ENCODE assay signal across 1 cellular context in the genomic region with DNA sequence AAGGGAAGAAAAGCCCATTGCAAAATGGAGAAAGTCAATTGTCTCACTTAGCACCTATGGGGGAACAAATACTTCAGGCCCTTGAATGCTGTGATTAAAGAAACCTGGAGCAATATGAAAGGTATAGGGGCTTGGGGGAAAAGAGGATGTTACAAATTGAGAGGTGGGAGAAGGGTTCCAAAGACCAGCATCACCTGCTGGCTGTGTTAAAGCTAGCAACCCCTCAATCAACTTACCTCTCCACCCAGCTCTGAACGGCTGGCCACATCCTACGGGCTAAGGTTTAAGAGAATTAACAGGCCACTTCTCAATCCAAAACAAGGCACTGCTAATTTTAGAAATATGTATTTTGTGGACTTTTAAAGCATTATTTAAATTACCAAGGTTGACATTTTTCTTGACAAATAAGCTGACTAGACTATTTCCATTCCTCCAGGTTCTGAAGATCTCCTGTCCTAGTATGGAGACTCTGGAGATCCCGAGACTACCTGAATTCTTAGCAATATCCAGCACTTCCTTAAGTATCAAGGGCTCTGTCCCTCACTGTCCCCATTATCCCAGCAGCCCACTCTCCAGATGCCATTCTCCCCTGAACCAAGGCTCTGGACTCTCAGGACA.
TF ChIP-seq lines count a peak whose summit lies in the region.

No MANE protein-coding gene starts in this region.

TF ChIP-seq in K562, 482 proteins besides CTCF, POLR2A, EP300 and RAD21:
- TF ChIP-seq, protein P1, sequence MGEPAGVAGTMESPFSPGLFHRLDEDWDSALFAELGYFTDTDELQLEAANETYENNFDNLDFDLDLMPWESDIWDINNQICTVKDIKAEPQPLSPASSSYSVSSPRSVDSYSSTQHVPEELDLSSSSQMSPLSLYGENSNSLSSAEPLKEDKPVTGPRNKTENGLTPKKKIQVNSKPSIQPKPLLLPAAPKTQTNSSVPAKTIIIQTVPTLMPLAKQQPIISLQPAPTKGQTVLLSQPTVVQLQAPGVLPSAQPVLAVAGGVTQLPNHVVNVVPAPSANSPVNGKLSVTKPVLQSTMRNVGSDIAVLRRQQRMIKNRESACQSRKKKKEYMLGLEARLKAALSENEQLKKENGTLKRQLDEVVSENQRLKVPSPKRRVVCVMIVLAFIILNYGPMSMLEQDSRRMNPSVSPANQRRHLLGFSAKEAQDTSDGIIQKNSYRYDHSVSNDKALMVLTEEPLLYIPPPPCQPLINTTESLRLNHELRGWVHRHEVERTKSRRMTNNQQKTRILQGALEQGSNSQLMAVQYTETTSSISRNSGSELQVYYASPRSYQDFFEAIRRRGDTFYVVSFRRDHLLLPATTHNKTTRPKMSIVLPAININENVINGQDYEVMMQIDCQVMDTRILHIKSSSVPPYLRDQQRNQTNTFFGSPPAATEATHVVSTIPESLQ (CRISPR knock-in tag; IDR thresholded peaks at IDR 0.05): no peak
- TF ChIP-seq ZNF316 (IDR thresholded peaks at IDR 0.05) (peak; percentile 97), HNRNPH1 (optimal IDR thresholded peaks at IDR 0.05; ENCODE audit: low read depth, low read length) (no peak), MAFK (IDR thresholded peaks at IDR 0.05; ENCODE audit: low read length) (peak; percentile 91), NFE2 (IDR thresholded peaks at IDR 0.05; ENCODE audit: low read depth) (no peak), MAFG (tag; conservative IDR thresholded peaks at IDR 0.05) (peak; percentile 89), ZBTB1 (CRISPR knock-in tag; IDR thresholded peaks at IDR 0.05; ENCODE audit: borderline replicate concordance, low read depth) (no peak), GTF2F1 (IDR thresholded peaks at IDR 0.05; ENCODE audit: low read depth, low read length) (no peak), POLR2G (IDR thresholded peaks at IDR 0.05; ENCODE audit: low read depth, low read length) (0 out of 2 replicates have a peak, but pooled peaks have one; percentile 17), PRMT5 (CRISPR knock-in tag; IDR thresholded peaks at IDR 0.05) (no peak), C11orf30 (IDR thresholded peaks at IDR 0.05; ENCODE audit: low read depth) (peak; percentile 92), CREB3L1 (IDR thresholded peaks at IDR 0.05; ENCODE audit: borderline replicate concordance, low read depth) (no peak), ZNF263 (CRISPR knock-in tag; IDR thresholded peaks at IDR 0.05; ENCODE audit: borderline replicate concordance) (no peak), ZNF146 (CRISPR knock-in tag; IDR thresholded peaks at IDR 0.05; ENCODE audit: unreplicated experiment) (no peak), CGGBP1 (CRISPR knock-in tag; IDR thresholded peaks at IDR 0.05) (no peak), SMARCE1 (IDR thresholded peaks at IDR 0.05) (no peak), MAFF (IDR thresholded peaks at IDR 0.05; ENCODE audit: low read length) (peak; percentile 94)
- TF ChIP-seq, protein P2, sequence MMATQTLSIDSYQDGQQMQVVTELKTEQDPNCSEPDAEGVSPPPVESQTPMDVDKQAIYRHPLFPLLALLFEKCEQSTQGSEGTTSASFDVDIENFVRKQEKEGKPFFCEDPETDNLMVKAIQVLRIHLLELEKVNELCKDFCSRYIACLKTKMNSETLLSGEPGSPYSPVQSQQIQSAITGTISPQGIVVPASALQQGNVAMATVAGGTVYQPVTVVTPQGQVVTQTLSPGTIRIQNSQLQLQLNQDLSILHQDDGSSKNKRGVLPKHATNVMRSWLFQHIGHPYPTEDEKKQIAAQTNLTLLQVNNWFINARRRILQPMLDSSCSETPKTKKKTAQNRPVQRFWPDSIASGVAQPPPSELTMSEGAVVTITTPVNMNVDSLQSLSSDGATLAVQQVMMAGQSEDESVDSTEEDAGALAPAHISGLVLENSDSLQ (IDR thresholded peaks at IDR 0.05): no peak
